In the genomic region with DNA sequence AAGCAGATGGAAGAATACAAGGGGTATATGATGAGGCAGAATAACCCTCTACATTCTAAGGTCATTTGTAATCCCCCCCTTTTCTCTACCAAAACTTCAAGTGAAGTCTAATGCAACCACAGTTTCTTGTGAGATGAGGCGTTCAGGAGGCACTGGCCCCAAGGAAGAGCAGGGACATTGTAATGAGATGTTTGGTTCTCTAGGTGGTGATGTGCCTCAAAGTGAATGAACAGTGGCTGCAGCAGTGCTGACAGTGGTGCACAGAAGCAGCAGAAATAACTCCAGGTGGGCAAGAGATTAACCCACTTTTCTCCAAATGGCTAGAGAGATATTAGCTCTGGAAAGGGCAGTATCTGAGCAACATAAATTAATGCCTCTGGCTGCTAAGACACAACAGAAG, we compare ENCODE assay signal across 24 cellular contexts.
"Had no signal": no experiment of that assay in that cellular context is flagged by ENCODE, and none has a peak within 500 bp of the region (broad histone marks: within the 10 kb centered on the region; RNA-seq: fewer than 3 reads in every experiment).

No MANE protein-coding gene starts in this region.

- H3K4me3 ChIP-seq: coronary artery, gastroesophageal sphincter, heart left ventricle, lung, right lobe of liver, skin epidermis, transverse colon had no signal

- H3K9me3 ChIP-seq: gastroesophageal sphincter, heart left ventricle, right lobe of liver, transverse colon had no signal

- H3K4me3 Mint-ChIP-seq: activated B cell treated with CpG ODN at 0.5 μM for 24 hours; activated CD4-positive, alpha-beta T cell treated with anti-CD3 and anti-CD28 coated beads for 36 hours; activated naive CD4-positive, alpha-beta T cell treated with anti-CD3 and anti-CD28 coated beads for 36 hours; activated naive CD8-positive, alpha-beta T cell treated with anti-CD3 and anti-CD28 coated beads, Interleukin-2, amount 10 ng/mL, durations not matched to agents 7 days and 5 days; naive B cell; neural crest cell; stimulated activated naive B cell treated with anti-CD40 and anti-IgM and Interleukin-4, amounts not matched to agents 10 μg/mL and 1 μg/mL and 100 μg/mL, for 72 hours had no signal

- H3K27me3 ChIP-seq: gastroesophageal sphincter, heart left ventricle, right lobe of liver, transverse colon had no signal

- H3K9me3 Mint-ChIP-seq: activated B cell treated with CpG ODN at 0.5 μM for 24 hours; activated naive CD4-positive, alpha-beta T cell treated with anti-CD3 and anti-CD28 coated beads for 36 hours; activated naive CD8-positive, alpha-beta T cell treated with anti-CD3 and anti-CD28 coated beads, Interleukin-2, amount 10 ng/mL, durations not matched to agents 7 days and 5 days; stimulated activated naive B cell treated with anti-CD40 and anti-IgM and Interleukin-4, amounts not matched to agents 10 μg/mL and 1 μg/mL and 100 μg/mL, for 72 hours had no signal

- H3K36me3 ChIP-seq: gastroesophageal sphincter, heart left ventricle, right lobe of liver, transverse colon had no signal

- ATAC-seq: activated CD4-positive, alpha-beta T cell treated with anti-CD3 and anti-CD28 coated beads for 36 hours; gastroesophageal sphincter; heart left ventricle; left lobe of liver; right lobe of liver; stimulated activated naive B cell treated with anti-CD40 and anti-IgM and Interleukin-4, amounts not matched to agents 10 μg/mL and 1 μg/mL and 100 μg/mL, for 72 hours had no signal

- H3K4me1 ChIP-seq: gastroesophageal sphincter, right lobe of liver, transverse colon had no signal

- DNase-seq: activated B cell treated with CpG ODN at 0.5 μM for 24 hours; activated CD4-positive, alpha-beta T cell treated with anti-CD3 and anti-CD28 coated beads for 36 hours; activated CD4-positive, alpha-beta T cell treated with anti-CD3 and anti-CD28 coated beads, Interleukin-2, amount 50 U/mL, for 48 hours; activated CD8-positive, alpha-beta memory T cell treated with anti-CD3 and anti-CD28 coated beads, Interleukin-2, amount 50 U/mL, for 48 hours; activated effector memory CD4-positive, alpha-beta T cell treated with Interleukin-2 at 50 U/mL for 16 hours; activated naive CD4-positive, alpha-beta T cell treated with anti-CD3 and anti-CD28 coated beads for 36 hours; activated naive CD8-positive, alpha-beta T cell treated with anti-CD3 and anti-CD28 coated beads, Interleukin-2, amount 10 ng/mL, durations not matched to agents 7 days and 5 days; activated T-cell treated with anti-CD3 and anti-CD28 coated beads, Interleukin-2, amount 50 U/mL, for 48 hours; amniotic stem cell; cerebellar nuclear complex; heart left ventricle; kidney; naive B cell; right lobe of liver; stimulated activated CD4-positive, alpha-beta T cell treated with anti-CD3 and anti-CD28 coated beads, Interleukin-1b, Interleukin-23, amount 100 ng/mL, for 48 hours; stimulated activated naive B cell treated with anti-CD40 and anti-IgM and Interleukin-4, amounts not matched to agents 10 μg/mL and 1 μg/mL and 100 μg/mL, for 72 hours; T-helper 9 cell; transverse colon had no signal

- H3K27ac Mint-ChIP-seq: activated B cell treated with CpG ODN at 0.5 μM for 24 hours; activated CD4-positive, alpha-beta T cell treated with anti-CD3 and anti-CD28 coated beads for 36 hours; activated naive CD4-positive, alpha-beta T cell treated with anti-CD3 and anti-CD28 coated beads for 36 hours; activated naive CD8-positive, alpha-beta T cell treated with anti-CD3 and anti-CD28 coated beads, Interleukin-2, amount 10 ng/mL, durations not matched to agents 7 days and 5 days; naive B cell; stimulated activated naive B cell treated with anti-CD40 and anti-IgM and Interleukin-4, amounts not matched to agents 10 μg/mL and 1 μg/mL and 100 μg/mL, for 72 hours had no signal

- H3K4me1 Mint-ChIP-seq: activated B cell treated with CpG ODN at 0.5 μM for 24 hours; activated CD4-positive, alpha-beta T cell treated with anti-CD3 and anti-CD28 coated beads for 36 hours; activated naive CD8-positive, alpha-beta T cell treated with anti-CD3 and anti-CD28 coated beads, Interleukin-2, amount 10 ng/mL, durations not matched to agents 7 days and 5 days; naive B cell; neural crest cell; stimulated activated naive B cell treated with anti-CD40 and anti-IgM and Interleukin-4, amounts not matched to agents 10 μg/mL and 1 μg/mL and 100 μg/mL, for 72 hours had no signal

- H3K36me3 Mint-ChIP-seq: activated naive CD8-positive, alpha-beta T cell treated with anti-CD3 and anti-CD28 coated beads, Interleukin-2, amount 10 ng/mL, durations not matched to agents 7 days and 5 days; naive B cell; stimulated activated naive B cell treated with anti-CD40 and anti-IgM and Interleukin-4, amounts not matched to agents 10 μg/mL and 1 μg/mL and 100 μg/mL, for 72 hours had no signal
